14 cellular contexts compared by ENCODE assay signal in the genomic region with DNA sequence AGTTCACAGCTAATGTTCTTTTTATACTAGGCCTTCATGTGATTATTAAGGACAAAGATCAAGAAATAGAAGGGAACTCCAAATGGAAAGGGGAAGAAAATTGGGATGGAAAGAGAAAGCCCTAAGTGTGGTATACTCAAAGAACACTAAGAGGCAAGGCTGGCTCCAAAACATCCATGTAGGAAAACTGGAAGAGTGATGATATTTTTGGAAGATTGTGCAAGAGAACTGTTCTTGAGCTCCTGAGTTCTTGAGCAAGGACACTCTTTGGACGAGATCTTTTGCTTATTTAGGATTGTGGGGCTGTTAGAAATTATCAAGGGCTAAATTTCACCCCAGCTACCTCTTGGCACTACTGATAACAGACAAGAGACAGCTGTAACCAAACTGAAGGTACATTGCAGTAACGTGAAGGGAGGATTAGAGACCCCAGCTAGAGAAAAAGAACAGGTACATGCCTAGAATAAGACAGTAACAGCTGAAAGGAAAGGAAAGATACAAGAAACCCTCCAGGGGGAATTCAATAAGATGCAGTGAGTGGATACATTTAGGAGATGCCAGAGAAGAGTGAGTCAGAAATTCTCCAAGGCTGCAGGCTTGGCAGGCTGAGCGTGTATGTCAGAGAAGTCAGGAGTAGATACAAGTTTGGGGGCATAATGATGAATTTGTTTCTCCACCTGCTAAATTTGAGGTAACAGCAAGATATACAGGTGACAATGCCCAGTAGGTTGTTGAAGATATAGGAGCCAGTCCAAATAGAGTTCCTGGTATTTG.
DNase-seq lines count a peak whose midpoint lies in the region; ATAC-seq and TF ChIP-seq lines count a peak whose summit lies in the region.
"Had no signal": no experiment of that assay in that cellular context is flagged by ENCODE, and none has a peak within 500 bp of the region (broad histone marks: within the 10 kb centered on the region; RNA-seq: fewer than 3 reads in every experiment).

No MANE protein-coding gene starts in this region.

- TF ChIP-seq CTCF in foreskin keratinocyte (conservative IDR thresholded peaks at IDR 0.05) (no peak), PC-3 (conservative IDR thresholded peaks at IDR 0.05; ENCODE audit: low read depth, low read length) (no peak)

- ATAC-seq in foreskin keratinocyte (peak; percentile 53), PC-3 (no peak), HG02642 (IDR thresholded peaks at IDR 0.05; ENCODE audit: poor library complexity, unreplicated experiment) (no peak)
- ATAC-seq: GM12878 had no signal

- H3K4me1 ChIP-seq in foreskin keratinocyte, result no peaks in the 10 kb centered on the region
- H3K4me1 ChIP-seq in PC-3 (ENCODE audit: insufficient read depth, low read length), result no peaks in the 10 kb centered on the region

- H3K4me3 ChIP-seq in PC-3 (ENCODE audit: low read length), result no peak overlapping the region
- H3K4me3 ChIP-seq: GM12878, GM23248 had no signal

- H3K36me3 ChIP-seq in PC-3 (ENCODE audit: low read depth, low read length), result no peaks in the 10 kb centered on the region

- DNase-seq in foreskin keratinocyte, result peak in 1 of 2 donors; percentile 40
- DNase-seq in middle frontal gyrus (ENCODE audit: extremely low spot score, low spot score), result peak; percentile 39
- peak; percentile 51 for DNase-seq in superior temporal gyrus (ENCODE audit: extremely low spot score)
- no peak for DNase-seq in PC-3
- no peak for DNase-seq in activated CD4-positive, alpha-beta T cell treated with anti-CD3 and anti-CD28 coated beads, Interleukin-2, amount 50 U/mL, for 48 hours
- DNase-seq in NCI-H128 (lab: John Stamatoyannopoulos, UW; ENCODE audit: unreplicated experiment), result no peak
- DNase-seq: C1 segment of cervical spinal cord; Calu3; CD4-positive, alpha-beta T cell; DMS 273 treated with DMSO at 0.1 percent for 48 hours; GM23248 had no signal

- POLR2A ChIA-PET in PC-3 (lab: Charles Lee; ENCODE audit: unreplicated experiment), result no interaction called here

- H3K27ac ChIP-seq in angular gyrus (ENCODE audit: low read depth, low read length) (peak overlapping the region; percentile 79), foreskin keratinocyte (no peak overlapping the region), PC-3 (ENCODE audit: low read length) (no peak overlapping the region)
- H3K27ac ChIP-seq: GM23248 had no signal

- no TSS peak for BruUV-seq in PC-3 (replicated peaks; lab: Mats Ljungman, UMichigan)

- H3K27me3 ChIP-seq in foreskin keratinocyte (no peaks in the 10 kb centered on the region), PC-3 (ENCODE audit: low read length) (no peaks in the 10 kb centered on the region; the same call in 1 of the 2 replicates)

- intact Hi-C loops in PC-3 (cut with micrococcal nuclease), result no loop called here

- CTCF ChIA-PET in PC-3 (lab: Charles Lee), result no interaction called here

- H3K79me2 ChIP-seq in PC-3 (ENCODE audit: low read length), result no peaks in the 10 kb centered on the region

- H4K20me1 ChIP-seq in PC-3 (ENCODE audit: low read length), result no peaks in the 10 kb centered on the region

- H3K4me2 ChIP-seq in PC-3 (ENCODE audit: low read length), result no peak overlapping the region

- no peak overlapping the region for H2AFZ ChIP-seq in PC-3 (ENCODE audit: low read length)
- H2AFZ ChIP-seq: GM23248 had no signal

- H3K9me2 ChIP-seq in PC-3 (replicated peaks; ENCODE audit: low read length), result no peaks in the 10 kb centered on the region

- peaks cover 36% of the 10 kb centered on the region for H3K9me3 ChIP-seq in PC-3 (ENCODE audit: low read length)

- H3F3A ChIP-seq in PC-3 (ENCODE audit: low read length, unreplicated experiment), result no peaks in the 10 kb centered on the region

- no peak overlapping the region for H3K9ac ChIP-seq in PC-3 (ENCODE audit: low read length)
- H3K9ac ChIP-seq: GM23248 had no signal

Comparison
In these comparisons a context has a peak if more than half of its experiments do, and no peak if none do; other contexts are left out.
1. DNase-seq: peak in middle frontal gyrus (single experiment) and superior temporal gyrus (single experiment); none in PC-3 (single experiment), activated CD4-positive, alpha-beta T cell treated with anti-CD3 and anti-CD28 coated beads, Interleukin-2, amount 50 U/mL, for 48 hours (0 of 2) and NCI-H128 (single experiment).